14 cellular contexts compared by ENCODE assay signal in genomic region chr12:46403732-46404097, GRCh38. TPM values are rescaled to one million over a fixed set of nuclear protein-coding genes. Genes with fewer than 3 reads are reported as not detected.
DNase-seq lines count a peak whose midpoint lies in the region; FAIRE-seq and TF ChIP-seq lines count a peak whose summit lies in the region.
"Had no signal": no experiment of that assay in that cellular context is flagged by ENCODE, and none has a peak within 500 bp of the region (broad histone marks: within the 10 kb centered on the region; RNA-seq: fewer than 3 reads in every experiment).

No MANE protein-coding gene starts in this region.

- no peaks in the 10 kb centered on the region for H3K27me3 Mint-ChIP-seq in Calu3 (ENCODE audit: unreplicated experiment)
- H3K27me3 Mint-ChIP-seq: activated CD4-positive, alpha-beta memory T cell treated with anti-CD3 and anti-CD28 coated beads for 36 hours; effector memory CD8-positive, alpha-beta T cell had no signal

- H3K27ac ChIP-seq in MM.1S (ENCODE audit: low read length) (peak overlapping the region; percentile 40; the same call in 1 of the 2 replicates), hepatocyte (peak overlapping the region; percentile 59), suprapubic skin (peak overlapping the region; percentile 39)

- FAIRE-seq in GM19239 (lab: Jason Lieb, UNC), result peak; percentile 42

- no peak for TF ChIP-seq POLR2A in suprapubic skin (IDR thresholded peaks at IDR 0.05)

- no peak overlapping the region for H3K4me3 Mint-ChIP-seq in Calu3 (ENCODE audit: low read depth, unreplicated experiment)
- H3K4me3 Mint-ChIP-seq: activated CD4-positive, alpha-beta memory T cell treated with anti-CD3 and anti-CD28 coated beads for 36 hours; brain; effector memory CD8-positive, alpha-beta T cell had no signal

- H3K79me2 ChIP-seq in MM.1S (ENCODE audit: low read length) (no peaks in the 10 kb centered on the region), hepatocyte (no peaks in the 10 kb centered on the region)

- no peaks in the 10 kb centered on the region for H3K36me3 ChIP-seq in MM.1S (replicated peaks; ENCODE audit: insufficient read depth, low read length)
- no peaks in the 10 kb centered on the region for H3K36me3 ChIP-seq in hepatocyte (replicated peaks; ENCODE audit: insufficient read depth, low read depth)
- no peaks in the 10 kb centered on the region for H3K36me3 ChIP-seq in suprapubic skin

- DNase-seq in GM19239 (ENCODE audit: insufficient read length, low spot score), result no peak
- DNase-seq in MM.1S, result peak; percentile 59
- no peak for DNase-seq in hepatocyte (ENCODE audit: low spot score)
- no peak for DNase-seq in suprapubic skin (ENCODE audit: low spot score in 2 of 2)
- DNase-seq in AG08396 (ENCODE audit: low spot score), result no peak
- DNase-seq in Calu3, result no peak
- no peak for DNase-seq in CD1c-positive myeloid dendritic cell (ENCODE audit: extremely low spot score)
- DNase-seq: activated CD4-positive, alpha-beta memory T cell treated with anti-CD3 and anti-CD28 coated beads for 36 hours; effector memory CD8-positive, alpha-beta T cell; NCI-H2081 treated with DMSO at 0.1 percent for 48 hours; NCI-H82; SHP77 treated with DMSO at 0.1 percent for 48 hours had no signal

- intact Hi-C loops in Calu3 (cut with micrococcal nuclease; ENCODE audit: unreplicated experiment), result no loop called here

- no peak for TF ChIP-seq EP300 in suprapubic skin (IDR thresholded peaks at IDR 0.05)

- H3K4me1 ChIP-seq in MM.1S (ENCODE audit: low read length) (peaks cover 30% of the 10 kb centered on the region), hepatocyte (ENCODE audit: insufficient read depth) (peaks cover 26% of the 10 kb centered on the region), suprapubic skin (peaks cover 40% of the 10 kb centered on the region)

- H3K27ac Mint-ChIP-seq in Calu3 (ENCODE audit: unreplicated experiment), result no peak overlapping the region
- H3K27ac Mint-ChIP-seq: activated CD4-positive, alpha-beta memory T cell treated with anti-CD3 and anti-CD28 coated beads for 36 hours had no signal

- H3K4me3 ChIP-seq in MM.1S (ENCODE audit: low read length), result no peak overlapping the region
- no peak overlapping the region for H3K4me3 ChIP-seq in hepatocyte
- H3K4me3 ChIP-seq in suprapubic skin, result no peak overlapping the region
- H3K4me3 ChIP-seq: MG63 had no signal

- H3K9me3 Mint-ChIP-seq in Calu3 (ENCODE audit: low read depth, unreplicated experiment), result peaks cover 3% of the 10 kb centered on the region
- H3K9me3 Mint-ChIP-seq: effector memory CD8-positive, alpha-beta T cell had no signal

- H2AFZ ChIP-seq in MM.1S (ENCODE audit: low read length) (no peak overlapping the region), hepatocyte (no peak overlapping the region)

- peaks cover 5% of the 10 kb centered on the region for H3K36me3 Mint-ChIP-seq in Calu3 (ENCODE audit: insufficient read depth, unreplicated experiment)

- no peaks in the 10 kb centered on the region for H3K9me2 ChIP-seq in MM.1S (replicated peaks; ENCODE audit: insufficient read depth, low read length)
- H3K9me2 ChIP-seq in hepatocyte (replicated peaks; ENCODE audit: insufficient read depth), result no peaks in the 10 kb centered on the region

- H3K27me3 ChIP-seq in MM.1S (replicated peaks; ENCODE audit: insufficient read depth, low read length) (no peaks in the 10 kb centered on the region), hepatocyte (no peaks in the 10 kb centered on the region), suprapubic skin (no peaks in the 10 kb centered on the region)
- H3K27me3 ChIP-seq: MG63 had no signal

- peaks cover 15% of the 10 kb centered on the region; the same call in 1 of the 2 replicates for H3F3A ChIP-seq in MM.1S (ENCODE audit: insufficient read depth, low read length)

- H3K9me3 ChIP-seq in MM.1S (replicated peaks; ENCODE audit: insufficient read depth, low read length), result no peaks in the 10 kb centered on the region
- H3K9me3 ChIP-seq in hepatocyte (ENCODE audit: low read depth), result no peaks in the 10 kb centered on the region
- no peaks in the 10 kb centered on the region for H3K9me3 ChIP-seq in suprapubic skin

- no TSS peak for BruUV-seq in Calu3 (replicated peaks; lab: Mats Ljungman, UMichigan)

- CTCF ChIA-PET in Calu3 (lab: Charles Lee), result no interaction called here

- H3K4me1 Mint-ChIP-seq in Calu3 (ENCODE audit: low read depth, unreplicated experiment), result peaks cover 7% of the 10 kb centered on the region

- peak overlapping the region; percentile 26 for H3K4me2 ChIP-seq in MM.1S (ENCODE audit: low read depth, low read length)
- H3K4me2 ChIP-seq in hepatocyte, result no peak overlapping the region

- TF ChIP-seq CTCF in MM.1S (IDR thresholded peaks at IDR 0.05; ENCODE audit: low read length) (no peak), hepatocyte (IDR thresholded peaks at IDR 0.05; ENCODE audit: poor library complexity) (no peak), suprapubic skin (IDR thresholded peaks at IDR 0.05) (no peak), Calu3 (IDR thresholded peaks at IDR 0.05; ENCODE audit: unreplicated experiment) (no peak)

- H4K20me1 ChIP-seq in MM.1S (ENCODE audit: insufficient read depth, low read length) (no peaks in the 10 kb centered on the region), hepatocyte (ENCODE audit: insufficient read depth, poor library complexity, severe bottlenecking) (no peaks in the 10 kb centered on the region)

- no peak overlapping the region for H3K9ac ChIP-seq in MM.1S (ENCODE audit: low read length)

RNA-seq across cellular contexts. Expression of gene SLC38A2, which starts 31.1 kb away (rescaled TPM):
- total RNA-seq in hepatocyte, result 372 and 373 TPM in 2 replicates
- polyA plus RNA-seq in hepatocyte, result 139 and 144 TPM in 2 replicates
- 1,000 to 10,000 TPM in 1 of 4 donors, 100 to 1,000 TPM in 3; 632 to 1,386 (median 819) TPM for total RNA-seq in suprapubic skin
- 142 and 170 TPM in 2 replicates for total RNA-seq in Calu3 (2022)
